In the genomic region with DNA sequence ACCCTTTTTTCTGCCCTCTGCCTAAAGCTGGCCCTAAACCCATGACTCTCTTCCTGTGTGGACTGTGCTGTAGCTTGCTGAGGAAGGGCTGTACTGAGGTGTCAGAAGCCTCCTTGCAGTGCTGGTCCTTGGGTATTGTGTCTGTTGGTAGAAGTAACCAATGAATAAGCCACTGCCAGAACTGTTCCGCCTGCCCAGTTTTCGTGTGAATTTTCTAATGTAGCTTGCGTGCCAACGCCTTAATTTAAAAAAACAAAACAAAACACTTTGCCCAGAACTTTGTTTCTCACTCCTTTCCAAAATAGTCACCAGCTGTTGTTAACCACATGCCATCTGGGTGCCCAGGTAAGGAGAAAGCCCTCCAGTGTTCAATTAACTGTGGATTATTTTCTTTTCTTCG, we compare ENCODE assay signal across 9 cellular contexts.
A peak's percentile ranks its signal among the peaks of the same experiment; 100 is the strongest.
DNase-seq lines count a peak whose midpoint lies in the region; ATAC-seq and TF ChIP-seq lines count a peak whose summit lies in the region.
"Had no signal": no experiment of that assay in that cellular context is flagged by ENCODE, and none has a peak within 500 bp of the region (broad histone marks: within the 10 kb centered on the region; RNA-seq: fewer than 3 reads in every experiment).

No MANE protein-coding gene starts in this region.

- H2AFZ ChIP-seq in PC-9: no peak overlapping the region

- H3K36me3 ChIP-seq in mesodermal cell (ENCODE audit: control insufficient read depth, insufficient read depth, low read length) (peaks cover 50% of the 10 kb centered on the region), PC-9 (ENCODE audit: low read depth) (peaks cover 7% of the 10 kb centered on the region)

- WGBS in mesodermal cell (ENCODE audit: insufficient coverage in 2 of 2), 2 experiments: 89 to 97% methylated on average over 3 to 4 of the region's 5 CpGs

- ATAC-seq in GM18861 (IDR thresholded peaks at IDR 0.05; ENCODE audit: unreplicated experiment) (peak; percentile 39), HG02588 (IDR thresholded peaks at IDR 0.05; ENCODE audit: unreplicated experiment) (peak; percentile 43)
- ATAC-seq: K562 had no signal

- H3K4me2 ChIP-seq in PC-9: no peak overlapping the region

- no peaks in the 10 kb centered on the region for H4K20me1 ChIP-seq in PC-9 (ENCODE audit: insufficient read depth)

- intact Hi-C loops in PC-9 (cut with micrococcal nuclease; ENCODE audit: unreplicated experiment): no loop called here

- H3K4me3 ChIP-seq in mesodermal cell (ENCODE audit: extremely low read depth, insufficient read depth, low read length, poor library complexity, severe bottlenecking): no peak overlapping the region
- H3K4me3 ChIP-seq in PC-9: no peak overlapping the region
- H3K4me3 ChIP-seq: K562 had no signal

- H3K27ac ChIP-seq in mesodermal cell (ENCODE audit: low read depth, low read length, severe bottlenecking) (peak overlapping the region; percentile 26), PC-9 (no peak overlapping the region)

- POLR2A ChIA-PET in PC-9 (lab: Charles Lee; ENCODE audit: unreplicated experiment): no interaction called here

- no peak for TF ChIP-seq CTCF in PC-9 (conservative IDR thresholded peaks at IDR 0.05)

- no peaks in the 10 kb centered on the region for H3K9me2 ChIP-seq in PC-9 (ENCODE audit: insufficient read depth)

- DNase-seq in RPMI8226 (peak; percentile 63), PC-9 (no peak), NCI-H1417 (lab: John Stamatoyannopoulos, UW) (no peak), NCI-H128 (lab: John Stamatoyannopoulos, UW; ENCODE audit: unreplicated experiment) (no peak), retina (no peak)

- H3K9me3 ChIP-seq in mesodermal cell (ENCODE audit: control insufficient read depth, low read length) (no peaks in the 10 kb centered on the region), PC-9 (ENCODE audit: insufficient read depth, low read depth) (no peaks in the 10 kb centered on the region)

- H3K27me3 ChIP-seq in PC-9 (ENCODE audit: insufficient read depth, low read depth): no peaks in the 10 kb centered on the region

- BruUV-seq in PC-9 (replicated peaks; lab: Mats Ljungman, UMichigan): no TSS peak

- H3K4me1 ChIP-seq in mesodermal cell (ENCODE audit: control insufficient read depth, insufficient read depth, low read length, poor library complexity, severe bottlenecking): peaks cover 27% of the 10 kb centered on the region
- no peaks in the 10 kb centered on the region for H3K4me1 ChIP-seq in PC-9 (replicated peaks; ENCODE audit: insufficient read depth)

- H3K79me2 ChIP-seq in PC-9 (ENCODE audit: low read depth): no peaks in the 10 kb centered on the region

- 0 out of 2 replicates have a peak, but pooled peaks cover 3% of the 10 kb centered on the region for H3F3A ChIP-seq in PC-9 (ENCODE audit: insufficient read depth, low read depth)

- CTCF ChIA-PET in PC-9 (lab: Charles Lee): interaction anchor here (0.5 kb wide), 1 partner anchor 101 kb away, joined by 18 read pairs; no protein-coding TSS in a partner anchor
